In genomic region chr3:47961815-47962606, GRCh38 we compare ENCODE assay signal across 1 cellular context.
TF ChIP-seq lines count a peak whose summit lies in the region.

No MANE protein-coding gene starts in this region.

TF ChIP-seq in K562, 482 proteins besides CTCF, POLR2A, EP300 and RAD21 (continued from another document and continues in another):
- TF ChIP-seq ZNF140 (CRISPR knock-in tag; IDR thresholded peaks at IDR 0.05) (no peak), SREBF2 (CRISPR knock-in tag; IDR thresholded peaks at IDR 0.05) (no peak), ESRRB (CRISPR knock-in tag; IDR thresholded peaks at IDR 0.05; ENCODE audit: borderline replicate concordance) (no peak), XRCC3 (IDR thresholded peaks at IDR 0.05) (no peak), NR2C2 (CRISPR knock-in tag; IDR thresholded peaks at IDR 0.05) (no peak), NR2C2 (tag; IDR thresholded peaks at IDR 0.05) (peak; percentile 37; the same call in 1 of the 2 replicates), CXXC5 (CRISPR knock-in tag; IDR thresholded peaks at IDR 0.05) (no peak), IRF2 (CRISPR knock-in tag; IDR thresholded peaks at IDR 0.05) (no peak), MAFK (IDR thresholded peaks at IDR 0.05; ENCODE audit: low read length) (no peak), CSDE1 (IDR thresholded peaks at IDR 0.05) (0 out of 4 replicates have a peak, but pooled peaks of 1 of the 2 experiments have one; percentile 34), ZNF41 (CRISPR knock-in tag; conservative IDR thresholded peaks at IDR 0.05) (no peak), RBM25 (IDR thresholded peaks at IDR 0.05; ENCODE audit: low read depth, low read length, severe bottlenecking) (no peak), HMGN3 (IDR thresholded peaks at IDR 0.05; ENCODE audit: borderline replicate concordance, extremely low read depth, insufficient read length, low read depth, low read length) (no peak), ZNF583 (CRISPR knock-in tag; IDR thresholded peaks at IDR 0.05) (no peak), KLF16 (IDR thresholded peaks at IDR 0.05) (peak; percentile 70), CAMTA2 (CRISPR knock-in tag; conservative IDR thresholded peaks at IDR 0.05) (no peak), NFRKB (IDR thresholded peaks at IDR 0.05; ENCODE audit: low read depth) (no peak), ZNF740 (CRISPR knock-in tag; IDR thresholded peaks at IDR 0.05) (no peak), ZNF740 (tag; IDR thresholded peaks at IDR 0.05) (no peak), ZNF395 (CRISPR knock-in tag; IDR thresholded peaks at IDR 0.05) (no peak), HMG20B (CRISPR knock-in tag; IDR thresholded peaks at IDR 0.05) (no peak), ZZZ3 (IDR thresholded peaks at IDR 0.05) (no peak), CBFA2T3 (IDR thresholded peaks at IDR 0.05) (0 out of 2 replicates have a peak, but pooled peaks have one; percentile 7), MCM2 (IDR thresholded peaks at IDR 0.05; ENCODE audit: low read depth) (no peak), MYC (IDR thresholded peaks at IDR 0.05; ENCODE audit: low read depth, low read length) (0 out of 2 replicates have a peak, but pooled peaks have one; percentile 17), MYC (CRISPR knock-in tag; IDR thresholded peaks at IDR 0.05; ENCODE audit: borderline replicate concordance, low read depth) (no peak), CBX2 (IDR thresholded peaks at IDR 0.05; ENCODE audit: insufficient read depth, low read length, poor library complexity, severe bottlenecking) (no peak), ZNF354B (CRISPR knock-in tag; IDR thresholded peaks at IDR 0.05) (no peak), EWSR1 (IDR thresholded peaks at IDR 0.05; ENCODE audit: borderline replicate concordance, low read depth, partially characterized antibody) (no peak), EGR1 (conservative IDR thresholded peaks at IDR 0.05) (no peak), HMBOX1 (IDR thresholded peaks at IDR 0.05) (peak; percentile 55; the same call in 1 of the 2 replicates), ZNF23 (CRISPR knock-in tag; IDR thresholded peaks at IDR 0.05) (no peak), KAT2B (IDR thresholded peaks at IDR 0.05; ENCODE audit: low read depth, low read length) (no peak), SPI1 (IDR thresholded peaks at IDR 0.05; ENCODE audit: borderline replicate concordance, low read depth, low read length) (0 out of 2 replicates have a peak, but pooled peaks have one; percentile 32), SRF (CRISPR knock-in tag; IDR thresholded peaks at IDR 0.05) (peak in 1 of 2 experiments; percentile 32; a peak in 1 of 4 replicates), SFPQ (IDR thresholded peaks at IDR 0.05; ENCODE audit: low read depth, low read length) (no peak), ETV1 (tag; conservative IDR thresholded peaks at IDR 0.05; ENCODE audit: low read depth) (no peak; the same call in 1 of the 2 replicates), POLR2H (tag; IDR thresholded peaks at IDR 0.05; ENCODE audit: low read depth) (no peak), DMBX1 (CRISPR knock-in tag; IDR thresholded peaks at IDR 0.05; ENCODE audit: borderline replicate concordance) (no peak), TRIM28 (IDR thresholded peaks at IDR 0.05) (no peak)
- TF ChIP-seq, protein P1, sequence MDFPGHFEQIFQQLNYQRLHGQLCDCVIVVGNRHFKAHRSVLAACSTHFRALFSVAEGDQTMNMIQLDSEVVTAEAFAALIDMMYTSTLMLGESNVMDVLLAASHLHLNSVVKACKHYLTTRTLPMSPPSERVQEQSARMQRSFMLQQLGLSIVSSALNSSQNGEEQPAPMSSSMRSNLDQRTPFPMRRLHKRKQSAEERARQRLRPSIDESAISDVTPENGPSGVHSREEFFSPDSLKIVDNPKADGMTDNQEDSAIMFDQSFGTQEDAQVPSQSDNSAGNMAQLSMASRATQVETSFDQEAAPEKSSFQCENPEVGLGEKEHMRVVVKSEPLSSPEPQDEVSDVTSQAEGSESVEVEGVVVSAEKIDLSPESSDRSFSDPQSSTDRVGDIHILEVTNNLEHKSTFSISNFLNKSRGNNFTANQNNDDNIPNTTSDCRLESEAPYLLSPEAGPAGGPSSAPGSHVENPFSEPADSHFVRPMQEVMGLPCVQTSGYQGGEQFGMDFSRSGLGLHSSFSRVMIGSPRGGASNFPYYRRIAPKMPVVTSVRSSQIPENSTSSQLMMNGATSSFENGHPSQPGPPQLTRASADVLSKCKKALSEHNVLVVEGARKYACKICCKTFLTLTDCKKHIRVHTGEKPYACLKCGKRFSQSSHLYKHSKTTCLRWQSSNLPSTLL (IDR thresholded peaks at IDR 0.05): no peak
- TF ChIP-seq, protein P2, sequence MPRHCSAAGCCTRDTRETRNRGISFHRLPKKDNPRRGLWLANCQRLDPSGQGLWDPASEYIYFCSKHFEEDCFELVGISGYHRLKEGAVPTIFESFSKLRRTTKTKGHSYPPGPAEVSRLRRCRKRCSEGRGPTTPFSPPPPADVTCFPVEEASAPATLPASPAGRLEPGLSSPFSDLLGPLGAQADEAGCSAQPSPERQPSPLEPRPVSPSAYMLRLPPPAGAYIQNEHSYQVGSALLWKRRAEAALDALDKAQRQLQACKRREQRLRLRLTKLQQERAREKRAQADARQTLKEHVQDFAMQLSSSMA (CRISPR knock-in tag; IDR thresholded peaks at IDR 0.05): no peak
- TF ChIP-seq, protein P3, sequence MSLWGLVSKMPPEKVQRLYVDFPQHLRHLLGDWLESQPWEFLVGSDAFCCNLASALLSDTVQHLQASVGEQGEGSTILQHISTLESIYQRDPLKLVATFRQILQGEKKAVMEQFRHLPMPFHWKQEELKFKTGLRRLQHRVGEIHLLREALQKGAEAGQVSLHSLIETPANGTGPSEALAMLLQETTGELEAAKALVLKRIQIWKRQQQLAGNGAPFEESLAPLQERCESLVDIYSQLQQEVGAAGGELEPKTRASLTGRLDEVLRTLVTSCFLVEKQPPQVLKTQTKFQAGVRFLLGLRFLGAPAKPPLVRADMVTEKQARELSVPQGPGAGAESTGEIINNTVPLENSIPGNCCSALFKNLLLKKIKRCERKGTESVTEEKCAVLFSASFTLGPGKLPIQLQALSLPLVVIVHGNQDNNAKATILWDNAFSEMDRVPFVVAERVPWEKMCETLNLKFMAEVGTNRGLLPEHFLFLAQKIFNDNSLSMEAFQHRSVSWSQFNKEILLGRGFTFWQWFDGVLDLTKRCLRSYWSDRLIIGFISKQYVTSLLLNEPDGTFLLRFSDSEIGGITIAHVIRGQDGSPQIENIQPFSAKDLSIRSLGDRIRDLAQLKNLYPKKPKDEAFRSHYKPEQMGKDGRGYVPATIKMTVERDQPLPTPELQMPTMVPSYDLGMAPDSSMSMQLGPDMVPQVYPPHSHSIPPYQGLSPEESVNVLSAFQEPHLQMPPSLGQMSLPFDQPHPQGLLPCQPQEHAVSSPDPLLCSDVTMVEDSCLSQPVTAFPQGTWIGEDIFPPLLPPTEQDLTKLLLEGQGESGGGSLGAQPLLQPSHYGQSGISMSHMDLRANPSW (CRISPR knock-in tag; IDR thresholded peaks at IDR 0.05): no peak
- TF ChIP-seq, protein P4, sequence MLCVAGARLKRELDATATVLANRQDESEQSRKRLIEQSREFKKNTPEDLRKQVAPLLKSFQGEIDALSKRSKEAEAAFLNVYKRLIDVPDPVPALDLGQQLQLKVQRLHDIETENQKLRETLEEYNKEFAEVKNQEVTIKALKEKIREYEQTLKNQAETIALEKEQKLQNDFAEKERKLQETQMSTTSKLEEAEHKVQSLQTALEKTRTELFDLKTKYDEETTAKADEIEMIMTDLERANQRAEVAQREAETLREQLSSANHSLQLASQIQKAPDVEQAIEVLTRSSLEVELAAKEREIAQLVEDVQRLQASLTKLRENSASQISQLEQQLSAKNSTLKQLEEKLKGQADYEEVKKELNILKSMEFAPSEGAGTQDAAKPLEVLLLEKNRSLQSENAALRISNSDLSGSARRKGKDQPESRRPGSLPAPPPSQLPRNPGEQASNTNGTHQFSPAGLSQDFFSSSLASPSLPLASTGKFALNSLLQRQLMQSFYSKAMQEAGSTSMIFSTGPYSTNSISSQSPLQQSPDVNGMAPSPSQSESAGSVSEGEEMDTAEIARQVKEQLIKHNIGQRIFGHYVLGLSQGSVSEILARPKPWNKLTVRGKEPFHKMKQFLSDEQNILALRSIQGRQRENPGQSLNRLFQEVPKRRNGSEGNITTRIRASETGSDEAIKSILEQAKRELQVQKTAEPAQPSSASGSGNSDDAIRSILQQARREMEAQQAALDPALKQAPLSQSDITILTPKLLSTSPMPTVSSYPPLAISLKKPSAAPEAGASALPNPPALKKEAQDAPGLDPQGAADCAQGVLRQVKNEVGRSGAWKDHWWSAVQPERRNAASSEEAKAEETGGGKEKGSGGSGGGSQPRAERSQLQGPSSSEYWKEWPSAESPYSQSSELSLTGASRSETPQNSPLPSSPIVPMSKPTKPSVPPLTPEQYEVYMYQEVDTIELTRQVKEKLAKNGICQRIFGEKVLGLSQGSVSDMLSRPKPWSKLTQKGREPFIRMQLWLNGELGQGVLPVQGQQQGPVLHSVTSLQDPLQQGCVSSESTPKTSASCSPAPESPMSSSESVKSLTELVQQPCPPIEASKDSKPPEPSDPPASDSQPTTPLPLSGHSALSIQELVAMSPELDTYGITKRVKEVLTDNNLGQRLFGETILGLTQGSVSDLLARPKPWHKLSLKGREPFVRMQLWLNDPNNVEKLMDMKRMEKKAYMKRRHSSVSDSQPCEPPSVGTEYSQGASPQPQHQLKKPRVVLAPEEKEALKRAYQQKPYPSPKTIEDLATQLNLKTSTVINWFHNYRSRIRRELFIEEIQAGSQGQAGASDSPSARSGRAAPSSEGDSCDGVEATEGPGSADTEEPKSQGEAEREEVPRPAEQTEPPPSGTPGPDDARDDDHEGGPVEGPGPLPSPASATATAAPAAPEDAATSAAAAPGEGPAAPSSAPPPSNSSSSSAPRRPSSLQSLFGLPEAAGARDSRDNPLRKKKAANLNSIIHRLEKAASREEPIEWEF (CRISPR knock-in tag; IDR thresholded peaks at IDR 0.05): no peak
- TF ChIP-seq, protein P5, sequence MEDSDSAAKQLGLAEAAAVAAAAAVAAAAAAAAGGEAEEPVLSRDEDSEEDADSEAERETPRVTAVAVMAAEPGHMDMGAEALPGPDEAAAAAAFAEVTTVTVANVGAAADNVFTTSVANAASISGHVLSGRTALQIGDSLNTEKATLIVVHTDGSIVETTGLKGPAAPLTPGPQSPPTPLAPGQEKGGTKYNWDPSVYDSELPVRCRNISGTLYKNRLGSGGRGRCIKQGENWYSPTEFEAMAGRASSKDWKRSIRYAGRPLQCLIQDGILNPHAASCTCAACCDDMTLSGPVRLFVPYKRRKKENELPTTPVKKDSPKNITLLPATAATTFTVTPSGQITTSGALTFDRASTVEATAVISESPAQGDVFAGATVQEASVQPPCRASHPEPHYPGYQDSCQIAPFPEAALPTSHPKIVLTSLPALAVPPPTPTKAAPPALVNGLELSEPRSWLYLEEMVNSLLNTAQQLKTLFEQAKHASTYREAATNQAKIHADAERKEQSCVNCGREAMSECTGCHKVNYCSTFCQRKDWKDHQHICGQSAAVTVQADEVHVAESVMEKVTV (CRISPR knock-in tag; IDR thresholded peaks at IDR 0.05): no peak
- TF ChIP-seq, protein P6, sequence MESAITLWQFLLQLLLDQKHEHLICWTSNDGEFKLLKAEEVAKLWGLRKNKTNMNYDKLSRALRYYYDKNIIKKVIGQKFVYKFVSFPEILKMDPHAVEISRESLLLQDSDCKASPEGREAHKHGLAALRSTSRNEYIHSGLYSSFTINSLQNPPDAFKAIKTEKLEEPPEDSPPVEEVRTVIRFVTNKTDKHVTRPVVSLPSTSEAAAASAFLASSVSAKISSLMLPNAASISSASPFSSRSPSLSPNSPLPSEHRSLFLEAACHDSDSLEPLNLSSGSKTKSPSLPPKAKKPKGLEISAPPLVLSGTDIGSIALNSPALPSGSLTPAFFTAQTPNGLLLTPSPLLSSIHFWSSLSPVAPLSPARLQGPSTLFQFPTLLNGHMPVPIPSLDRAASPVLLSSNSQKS (CRISPR knock-in tag; IDR thresholded peaks at IDR 0.05): no peak
- TF ChIP-seq, protein P7, sequence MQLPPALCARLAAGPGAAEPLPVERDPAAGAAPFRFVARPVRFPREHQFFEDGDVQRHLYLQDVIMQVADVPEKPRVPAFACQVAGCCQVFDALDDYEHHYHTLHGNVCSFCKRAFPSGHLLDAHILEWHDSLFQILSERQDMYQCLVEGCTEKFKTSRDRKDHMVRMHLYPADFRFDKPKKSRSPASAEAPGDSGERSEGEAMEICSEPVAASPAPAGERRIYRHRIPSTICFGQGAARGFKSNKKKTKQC (CRISPR knock-in tag; IDR thresholded peaks at IDR 0.05): no peak
